In genomic region chr5:150778517-150779396, GRCh38 we compare ENCODE assay signal across 8 cellular contexts. TPM values are rescaled to one million over a fixed set of nuclear protein-coding genes. Genes with fewer than 3 reads are reported as not detected.
DNase-seq lines count a peak whose midpoint lies in the region; ATAC-seq and TF ChIP-seq lines count a peak whose summit lies in the region.

Gene SMIM3 (plus strand): TSS chr5:150778757. CDS start chr5:150795441, 16,684 bp downstream.

- in situ Hi-C loops in Caki2 (cut with HindIII; ENCODE audit: low pct_unique_long_range_greater_than_20kb, low sequenced_read_pairs): no loop called here

- CTCF ChIA-PET in activated CD4-positive, alpha-beta T cell treated with anti-CD3 and anti-CD28 coated beads, Interleukin-2, amount 10 ng/mL, durations not matched to agents 7 days and 5 days (lab: Charles Lee): interaction anchor here (0.6 to 2.1 kb wide), 14 partner anchors 8 to 219 kb away, joined by 3 to 13 read pairs (median 4); partner anchors contain the start of gene IRGM

- no peak for TF ChIP-seq CTCF in left lung (IDR thresholded peaks at IDR 0.05)

- H3K36me3 ChIP-seq in left lung: no peaks in the 10 kb centered on the region

- H3K27ac ChIP-seq in left lung: peak within 1 kb of the TSS; percentile 82 to 85

- no peaks in the 10 kb centered on the region for H3K9me3 ChIP-seq in left lung

- POLR2A ChIA-PET in activated CD4-positive, alpha-beta T cell treated with anti-CD3 and anti-CD28 coated beads, Interleukin-2, amount 10 ng/mL, durations not matched to agents 7 days and 5 days (lab: Charles Lee): interaction anchor here (0.5 kb wide), 1 partner anchor 115 kb away, joined by 4 read pairs; no protein-coding TSS in a partner anchor

- DNase-seq in Caki2 (ENCODE audit: low read depth) (peak; percentile 50), NCI-H2196 treated with DMSO at 0.1 percent for 48 hours (lab: John Stamatoyannopoulos, UW; ENCODE audit: unreplicated experiment) (peak; percentile 38), dedifferentiated amniotic fluid mesenchymal stem cell (ENCODE audit: extremely low spot score) (peak; percentile 62), left lung (peak; percentile 88 to 96)
- DNase-seq in activated CD4-positive, alpha-beta T cell treated with anti-CD3 and anti-CD28 coated beads, Interleukin-2, amount 10 ng/mL, durations not matched to agents 7 days and 5 days: peak; percentile 77
- DNase-seq in stimulated activated CD4-positive, alpha-beta T cell treated with anti-CD3 and anti-CD28 coated beads, Interleukin-4, amount 100 ng/mL, for 24 hours: peak; percentile 75

- peaks cover 10% of the 10 kb centered on the region for H3K36me3 Mint-ChIP-seq in activated CD4-positive, alpha-beta T cell treated with anti-CD3 and anti-CD28 coated beads, Interleukin-2, amount 10 ng/mL, durations not matched to agents 7 days and 5 days (ENCODE audit: low read depth)

- no peaks in the 10 kb centered on the region for H3K9me3 Mint-ChIP-seq in activated CD4-positive, alpha-beta T cell treated with anti-CD3 and anti-CD28 coated beads, Interleukin-2, amount 10 ng/mL, durations not matched to agents 7 days and 5 days

- H3K4me3 ChIP-seq in left lung: peak within 1 kb of the TSS; percentile 58 to 59

- H3K27me3 ChIP-seq in left lung: no peaks in the 10 kb centered on the region

- H3K4me3 Mint-ChIP-seq in activated CD4-positive, alpha-beta T cell treated with anti-CD3 and anti-CD28 coated beads, Interleukin-2, amount 10 ng/mL, durations not matched to agents 7 days and 5 days: peak within 1 kb of the TSS; percentile 98

- intact Hi-C loops in left lung (cut with DNase I): no loop called here

- H3K4me1 ChIP-seq in left lung: peaks cover 28 to 55% of the 10 kb centered on the region in 2 donors

- peak within 1 kb of the TSS; percentile 87 for H3K27ac Mint-ChIP-seq in activated CD4-positive, alpha-beta T cell treated with anti-CD3 and anti-CD28 coated beads, Interleukin-2, amount 10 ng/mL, durations not matched to agents 7 days and 5 days

- ATAC-seq in GM21825 (IDR thresholded peaks at IDR 0.05; ENCODE audit: unreplicated experiment) (peak; percentile 32), left lung (peak; percentile 93), HG03175 (IDR thresholded peaks at IDR 0.05; ENCODE audit: unreplicated experiment) (no peak)

- H3K4me1 Mint-ChIP-seq in activated CD4-positive, alpha-beta T cell treated with anti-CD3 and anti-CD28 coated beads, Interleukin-2, amount 10 ng/mL, durations not matched to agents 7 days and 5 days: peaks cover 64% of the 10 kb centered on the region

- no peaks in the 10 kb centered on the region for H3K27me3 Mint-ChIP-seq in activated CD4-positive, alpha-beta T cell treated with anti-CD3 and anti-CD28 coated beads, Interleukin-2, amount 10 ng/mL, durations not matched to agents 7 days and 5 days

RNA-seq across cellular contexts. Expression of gene SMIM3, which starts in this region (rescaled TPM):
- 8.4 and 9.4 TPM in 2 replicates for total RNA-seq in Caki2 (2014; rRNA removed; shearing (Covaris generic); ENCODE audit: low replicate concordance)
- 1 to 10 TPM; 8.4 to 8.9 TPM for total RNA-seq in activated CD4-positive, alpha-beta T cell treated with anti-CD3 and anti-CD28 coated beads, Interleukin-2, amount 10 ng/mL, durations not matched to agents 7 days and 5 days
- total RNA-seq in left lung: 10 to 100 TPM; 16.4 to 20.1 TPM

Comparison
In these comparisons a context has a peak if more than half of its experiments do, and no peak if none do; other contexts are left out.
1. DNase-seq: peak in every context shown above with its lines; median percentile 92 in left lung; 77 in activated CD4-positive, alpha-beta T cell treated with anti-CD3 and anti-CD28 coated beads, Interleukin-2, amount 10 ng/mL, durations not matched to agents 7 days and 5 days; 75 in stimulated activated CD4-positive, alpha-beta T cell treated with anti-CD3 and anti-CD28 coated beads, Interleukin-4, amount 100 ng/mL, for 24 hours; 62 in dedifferentiated amniotic fluid mesenchymal stem cell; 50 in Caki2; 38 in NCI-H2196 treated with DMSO at 0.1 percent for 48 hours.